In the genomic region with DNA sequence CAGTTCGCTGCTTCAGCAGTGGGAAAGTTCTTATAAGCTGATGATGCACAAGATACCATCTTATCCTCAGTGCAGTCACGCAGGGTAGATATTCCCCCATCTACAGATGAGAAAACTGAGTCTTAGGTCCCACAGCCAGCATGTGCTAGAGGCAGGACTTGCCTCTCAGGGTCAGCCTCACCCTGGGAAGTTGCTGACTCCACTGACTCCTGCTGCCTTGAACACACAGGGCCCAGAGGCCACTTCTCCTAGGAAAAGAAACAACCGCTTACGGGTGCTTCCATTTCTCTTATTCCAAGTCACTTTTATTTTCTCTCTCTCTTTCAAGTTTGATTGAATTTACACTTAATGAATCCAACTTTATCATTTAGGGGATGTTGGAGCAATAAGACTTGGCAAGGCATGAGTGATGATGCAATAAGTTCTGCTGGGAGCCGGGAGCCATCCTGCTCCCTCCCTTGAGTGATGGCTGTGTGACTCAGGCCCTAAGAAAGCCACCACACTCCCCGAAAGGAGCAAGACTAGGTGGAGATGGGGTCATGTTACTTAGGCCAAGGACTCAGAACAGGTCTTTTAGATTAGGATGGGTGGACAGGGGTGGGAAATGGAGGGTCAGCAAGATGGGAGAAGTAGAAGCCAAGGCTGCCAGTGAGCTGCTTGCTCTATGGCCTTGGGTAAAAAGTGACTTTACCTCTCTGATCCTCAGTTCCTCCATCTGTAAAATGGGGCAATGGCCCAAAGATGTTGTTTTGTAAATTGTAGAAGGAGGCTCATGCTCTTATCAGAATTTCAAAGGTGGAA, we compare ENCODE assay signal across 12 cellular contexts.
DNase-seq lines count a peak whose midpoint lies in the region; ATAC-seq, FAIRE-seq and TF ChIP-seq lines count a peak whose summit lies in the region.
"Had no signal": no experiment of that assay in that cellular context is flagged by ENCODE, and none has a peak within 500 bp of the region (broad histone marks: within the 10 kb centered on the region; RNA-seq: fewer than 3 reads in every experiment).

No MANE protein-coding gene starts in this region.

- whole genome bisulfite sequencing in pancreas, 2 donors: 67% methylated on average over 6 of the region's 6 CpGs

- no peak for TF ChIP-seq CTCF in fibroblast of the aortic adventitia (IDR thresholded peaks at IDR 0.05; ENCODE audit: insufficient read depth, low read length)
- TF ChIP-seq CTCF in pancreas (IDR thresholded peaks at IDR 0.05): no peak

- H3K9me3 ChIP-seq in pancreas: no peaks in the 10 kb centered on the region

- H3K27me3 ChIP-seq in pancreas: no peaks in the 10 kb centered on the region

- H3K4me3 Mint-ChIP-seq in natural killer cell treated with Interleukin-12 subunit alpha and Interleukin-12 subunit beta and Interleukin-15 and Interleukin-18, amount 100 ng/mL, for 72 hours: no peak overlapping the region
- H3K4me3 Mint-ChIP-seq: activated naive CD8-positive, alpha-beta T cell treated with anti-CD3 and anti-CD28 coated beads, Interleukin-2, amount 10 ng/mL, durations not matched to agents 7 days and 5 days had no signal

- H3K4me3 ChIP-seq in fibroblast of the aortic adventitia (ENCODE audit: low read depth, low read length) (no peak overlapping the region), pancreas (no peak overlapping the region)

- no peak for FAIRE-seq in pancreas (lab: Jason Lieb, UNC)

- H3K27ac Mint-ChIP-seq in natural killer cell treated with Interleukin-12 subunit alpha and Interleukin-12 subunit beta and Interleukin-15 and Interleukin-18, amount 100 ng/mL, for 72 hours: no peak overlapping the region
- H3K27ac Mint-ChIP-seq: activated naive CD8-positive, alpha-beta T cell treated with anti-CD3 and anti-CD28 coated beads, Interleukin-2, amount 10 ng/mL, durations not matched to agents 7 days and 5 days had no signal

- intact Hi-C loops in pancreas (cut with DNase I): loop anchor here in 1 of 3 donors (5.0 kb wide), 1 partner anchor 154 kb away; no protein-coding TSS in a partner anchor

- H3K36me3 ChIP-seq in pancreas: no peaks in the 10 kb centered on the region

- DNase-seq in GM04503 (ENCODE audit: low read depth): peak; percentile 58
- DNase-seq in RPMI7951 (ENCODE audit: low read depth): peak; percentile 73
- peak; percentile 91 for DNase-seq in fibroblast of the aortic adventitia (ENCODE audit: low read depth)
- DNase-seq in pancreas: peak in 1 of 6 donors; percentile 45
- DNase-seq in NCI-H2029 (lab: John Stamatoyannopoulos, UW): no peak
- no peak for DNase-seq in natural killer cell treated with Interleukin-12 subunit alpha and Interleukin-12 subunit beta and Interleukin-15 and Interleukin-18, amount 100 ng/mL, for 72 hours (ENCODE audit: low spot score)
- no peak for DNase-seq in NAMALWA (ENCODE audit: low spot score)
- DNase-seq in activated CD4-positive, alpha-beta T cell treated with anti-CD3 and anti-CD28 coated beads for 48 hours: no peak
- DNase-seq: activated naive CD8-positive, alpha-beta T cell treated with anti-CD3 and anti-CD28 coated beads, Interleukin-2, amount 10 ng/mL, durations not matched to agents 7 days and 5 days; GDM1; islet precursor cell; NCI-H446 had no signal

- H3K27me3 Mint-ChIP-seq in natural killer cell treated with Interleukin-12 subunit alpha and Interleukin-12 subunit beta and Interleukin-15 and Interleukin-18, amount 100 ng/mL, for 72 hours: peaks cover 7 to 15% of the 10 kb centered on the region in 2 donors

- H3K27ac ChIP-seq in pancreas: no peak overlapping the region

- H3K9me3 Mint-ChIP-seq in natural killer cell treated with Interleukin-12 subunit alpha and Interleukin-12 subunit beta and Interleukin-15 and Interleukin-18, amount 100 ng/mL, for 72 hours: no peaks in the 10 kb centered on the region
- H3K9me3 Mint-ChIP-seq: activated naive CD8-positive, alpha-beta T cell treated with anti-CD3 and anti-CD28 coated beads, Interleukin-2, amount 10 ng/mL, durations not matched to agents 7 days and 5 days had no signal

- H3K36me3 Mint-ChIP-seq in natural killer cell treated with Interleukin-12 subunit alpha and Interleukin-12 subunit beta and Interleukin-15 and Interleukin-18, amount 100 ng/mL, for 72 hours: no peaks in the 10 kb centered on the region
- H3K36me3 Mint-ChIP-seq: activated naive CD8-positive, alpha-beta T cell treated with anti-CD3 and anti-CD28 coated beads, Interleukin-2, amount 10 ng/mL, durations not matched to agents 7 days and 5 days had no signal

- H3K4me1 ChIP-seq in pancreas: no peaks in the 10 kb centered on the region

- H3K4me1 Mint-ChIP-seq in natural killer cell treated with Interleukin-12 subunit alpha and Interleukin-12 subunit beta and Interleukin-15 and Interleukin-18, amount 100 ng/mL, for 72 hours (ENCODE audit: low read depth in 2 of 2): peaks cover 0 to 4% of the 10 kb centered on the region in 2 donors

- peak; percentile 53 to 75 (median 60) for ATAC-seq in pancreas
- ATAC-seq in natural killer cell treated with Interleukin-12 subunit alpha and Interleukin-12 subunit beta and Interleukin-15 and Interleukin-18, amount 100 ng/mL, for 72 hours: no peak

Comparison
In these comparisons a context has a peak if more than half of its experiments do, and no peak if none do; other contexts are left out.
1. DNase-seq: peak in GM04503 (single experiment), RPMI7951 (single experiment) and fibroblast of the aortic adventitia (single experiment); none in NCI-H2029 (single experiment), natural killer cell treated with Interleukin-12 subunit alpha and Interleukin-12 subunit beta and Interleukin-15 and Interleukin-18, amount 100 ng/mL, for 72 hours (single experiment), NAMALWA (single experiment) and activated CD4-positive, alpha-beta T cell treated with anti-CD3 and anti-CD28 coated beads for 48 hours (single experiment).
2. ATAC-seq: peak in pancreas (4 of 4); none in natural killer cell treated with Interleukin-12 subunit alpha and Interleukin-12 subunit beta and Interleukin-15 and Interleukin-18, amount 100 ng/mL, for 72 hours (0 of 2).